8 cellular contexts compared by ENCODE assay signal in the genomic region with DNA sequence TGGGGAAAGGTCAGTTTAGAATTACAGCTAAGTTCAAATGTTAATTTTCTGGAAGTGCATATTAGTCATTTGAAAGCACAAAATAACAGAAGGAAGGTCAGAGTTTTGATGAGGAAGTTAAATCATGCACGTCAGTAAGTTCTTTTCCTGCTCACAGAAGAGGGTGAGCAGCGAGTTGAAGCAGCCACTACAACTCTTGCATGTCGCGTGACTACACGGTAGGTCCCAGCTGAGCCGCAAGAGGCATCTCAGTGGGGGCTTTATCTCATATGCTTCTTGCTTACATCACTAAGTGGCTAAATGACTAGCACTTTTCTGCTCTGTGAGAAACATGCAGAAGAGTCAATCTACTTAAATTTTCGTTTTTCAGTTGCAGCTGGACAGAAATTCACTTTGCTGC. TPM values are rescaled to one million over a fixed set of nuclear protein-coding genes. Genes with fewer than 3 reads are reported as not detected.
DNase-seq lines count a peak whose midpoint lies in the region; ATAC-seq and TF ChIP-seq lines count a peak whose summit lies in the region.

No MANE protein-coding gene starts in this region.

- CTCF ChIA-PET in CD4-positive, alpha-beta memory T cell (lab: Charles Lee; ENCODE audit: partially characterized antibody), result no interaction called here

- H3K9me3 Mint-ChIP-seq in stimulated activated naive CD8-positive, alpha-beta T cell treated with anti-CD3 and anti-CD28 coated beads, Interleukin-15, Interleukin-2, amounts not matched to agents 100 ng/mL and 50 ng/mL, for 24 hours, result no peaks in the 10 kb centered on the region
- no peaks in the 10 kb centered on the region for H3K9me3 Mint-ChIP-seq in CD4-positive, alpha-beta memory T cell
- no peaks in the 10 kb centered on the region for H3K9me3 Mint-ChIP-seq in glutamatergic neuron (ENCODE audit: unreplicated experiment)

- intact Hi-C loops in CD4-positive, alpha-beta memory T cell (cut with micrococcal nuclease), result no loop called here

- no peak overlapping the region for H3K4me3 ChIP-seq in CD4-positive, alpha-beta memory T cell (ENCODE audit: low read length in 2 of 2)

- no peaks in the 10 kb centered on the region for H3K36me3 ChIP-seq in CD4-positive, alpha-beta memory T cell (ENCODE audit: insufficient read depth, low read length)

- DNase-seq in NOMO-1 treated with DMSO at 0.1 percent for 48 hours (lab: John Stamatoyannopoulos, UW; ENCODE audit: unreplicated experiment) (peak; percentile 97), dermis blood vessel endothelial cell (peak; percentile 48), NCI-H1417 (lab: John Stamatoyannopoulos, UW) (no peak), glutamatergic neuron (no peak)
- no peak for DNase-seq in CD4-positive, alpha-beta memory T cell

- no peaks in the 10 kb centered on the region for H3K36me3 Mint-ChIP-seq in stimulated activated naive CD8-positive, alpha-beta T cell treated with anti-CD3 and anti-CD28 coated beads, Interleukin-15, Interleukin-2, amounts not matched to agents 100 ng/mL and 50 ng/mL, for 24 hours (ENCODE audit: low read depth)
- no peaks in the 10 kb centered on the region for H3K36me3 Mint-ChIP-seq in CD4-positive, alpha-beta memory T cell
- no peaks in the 10 kb centered on the region for H3K36me3 Mint-ChIP-seq in glutamatergic neuron (ENCODE audit: unreplicated experiment)

- H3K27me3 Mint-ChIP-seq in stimulated activated naive CD8-positive, alpha-beta T cell treated with anti-CD3 and anti-CD28 coated beads, Interleukin-15, Interleukin-2, amounts not matched to agents 100 ng/mL and 50 ng/mL, for 24 hours, result no peaks in the 10 kb centered on the region
- peaks cover 8% of the 10 kb centered on the region in 2 donors for H3K27me3 Mint-ChIP-seq in CD4-positive, alpha-beta memory T cell
- H3K27me3 Mint-ChIP-seq in glutamatergic neuron (ENCODE audit: unreplicated experiment), result peaks cover 2% of the 10 kb centered on the region

- H3K4me3 Mint-ChIP-seq in stimulated activated naive CD8-positive, alpha-beta T cell treated with anti-CD3 and anti-CD28 coated beads, Interleukin-15, Interleukin-2, amounts not matched to agents 100 ng/mL and 50 ng/mL, for 24 hours, result peak overlapping the region; percentile 17
- H3K4me3 Mint-ChIP-seq in CD4-positive, alpha-beta memory T cell, result peak overlapping the region in 1 of 8 donors; percentile 22
- no peak overlapping the region for H3K4me3 Mint-ChIP-seq in glutamatergic neuron (ENCODE audit: unreplicated experiment)

- H3K27me3 ChIP-seq in CD4-positive, alpha-beta memory T cell (ENCODE audit: insufficient read depth, low read length), result no peaks in the 10 kb centered on the region

- H3K27ac ChIP-seq in CD4-positive, alpha-beta memory T cell (ENCODE audit: low read depth, low read length), result no peak overlapping the region

- H3K27ac Mint-ChIP-seq in stimulated activated naive CD8-positive, alpha-beta T cell treated with anti-CD3 and anti-CD28 coated beads, Interleukin-15, Interleukin-2, amounts not matched to agents 100 ng/mL and 50 ng/mL, for 24 hours, result peak overlapping the region; percentile 64
- peak overlapping the region in 1 of 7 donors; percentile 17 for H3K27ac Mint-ChIP-seq in CD4-positive, alpha-beta memory T cell
- no peak overlapping the region for H3K27ac Mint-ChIP-seq in glutamatergic neuron (ENCODE audit: unreplicated experiment)

- peaks cover 46% of the 10 kb centered on the region for H3K4me1 Mint-ChIP-seq in stimulated activated naive CD8-positive, alpha-beta T cell treated with anti-CD3 and anti-CD28 coated beads, Interleukin-15, Interleukin-2, amounts not matched to agents 100 ng/mL and 50 ng/mL, for 24 hours (ENCODE audit: low read depth)
- peaks cover 4 to 13% (median 5%) of the 10 kb centered on the region in 4 donors for H3K4me1 Mint-ChIP-seq in CD4-positive, alpha-beta memory T cell
- H3K4me1 Mint-ChIP-seq in glutamatergic neuron (ENCODE audit: low read depth, unreplicated experiment), result no peaks in the 10 kb centered on the region

- H3K9me3 ChIP-seq in CD4-positive, alpha-beta memory T cell (ENCODE audit: control insufficient read depth in 1 of 2, low read length in 2 of 2), result no peaks in the 10 kb centered on the region

- ATAC-seq in GM18868 (IDR thresholded peaks at IDR 0.05; ENCODE audit: unreplicated experiment) (peak; percentile 90), HG02610 (IDR thresholded peaks at IDR 0.05; ENCODE audit: unreplicated experiment) (peak; percentile 94)

- H3K4me1 ChIP-seq in CD4-positive, alpha-beta memory T cell (ENCODE audit: insufficient read depth, low read length), result peaks cover 1% of the 10 kb centered on the region

- TF ChIP-seq CTCF in glutamatergic neuron (IDR thresholded peaks at IDR 0.05; ENCODE audit: partially characterized antibody, unreplicated experiment), result no peak

- POLR2A ChIA-PET in CD4-positive, alpha-beta memory T cell (lab: Charles Lee; ENCODE audit: partially characterized antibody), result no interaction called here

RNA-seq across cellular contexts. Expression of gene SEC62, which starts 21.3 kb away (rescaled TPM):
- total RNA-seq in dermis blood vessel endothelial cell (46.8 and 60.7 TPM in 2 replicates), glutamatergic neuron (ENCODE audit: unreplicated experiment) (75.5 TPM)
- 100 to 1,000 TPM; 127 to 136 TPM for total RNA-seq in CD4-positive, alpha-beta memory T cell
- 100 to 1,000 TPM; 153 to 180 TPM for polyA plus RNA-seq in CD4-positive, alpha-beta memory T cell

RNA-seq across cellular contexts. Expression of gene SAMD7, which starts 33.9 kb away (rescaled TPM):
- not detected in 2 replicates for total RNA-seq in dermis blood vessel endothelial cell
- total RNA-seq in CD4-positive, alpha-beta memory T cell, result not detected
- not detected for polyA plus RNA-seq in CD4-positive, alpha-beta memory T cell
- total RNA-seq in glutamatergic neuron (ENCODE audit: unreplicated experiment), result not detected

Comparison
In these comparisons a context has a peak if more than half of its experiments do, and no peak if none do; other contexts are left out.
1. DNase-seq: peak in NOMO-1 treated with DMSO at 0.1 percent for 48 hours (single experiment) and dermis blood vessel endothelial cell (single experiment); none in NCI-H1417 (0 of 3), CD4-positive, alpha-beta memory T cell (0 of 5) and glutamatergic neuron (single experiment).